ENCODE assay signal across 1 cellular context in the genomic region with DNA sequence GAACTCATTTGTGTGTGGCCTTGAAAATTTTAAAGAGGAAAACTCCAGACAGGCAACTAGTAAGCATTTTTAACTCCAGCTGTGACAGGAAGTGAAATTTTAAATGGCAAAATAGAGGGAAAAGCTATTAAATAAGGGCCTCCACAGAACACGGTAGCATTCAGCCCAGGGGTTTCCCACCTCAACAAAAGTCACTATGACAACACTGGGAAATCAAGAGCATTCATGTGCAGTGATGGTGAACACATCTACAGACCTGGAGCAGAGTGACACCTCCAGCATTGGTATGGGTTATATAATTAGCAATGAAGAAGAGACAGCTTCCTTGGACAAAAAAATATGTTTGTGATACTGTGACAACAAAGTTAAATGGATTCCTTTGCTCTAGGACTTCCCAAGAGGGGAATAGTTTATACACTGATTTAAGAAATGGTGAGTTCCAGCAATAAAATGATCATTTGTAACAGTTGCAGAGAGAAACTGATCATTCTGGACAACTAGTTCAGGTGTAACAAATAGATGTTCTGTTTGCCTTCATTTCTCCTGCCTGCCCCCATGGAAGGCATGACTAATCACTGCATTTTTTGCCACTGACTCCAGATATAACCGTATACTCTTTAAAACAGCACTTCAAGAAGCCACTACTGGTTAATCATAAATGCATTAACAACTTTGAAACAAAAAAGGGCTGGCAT.
TF ChIP-seq lines count a peak whose summit lies in the region.

No MANE protein-coding gene starts in this region.

TF ChIP-seq in HepG2, 621 proteins besides CTCF, POLR2A, EP300 and RAD21 (continued from another document):
- TF ChIP-seq, protein P1, sequence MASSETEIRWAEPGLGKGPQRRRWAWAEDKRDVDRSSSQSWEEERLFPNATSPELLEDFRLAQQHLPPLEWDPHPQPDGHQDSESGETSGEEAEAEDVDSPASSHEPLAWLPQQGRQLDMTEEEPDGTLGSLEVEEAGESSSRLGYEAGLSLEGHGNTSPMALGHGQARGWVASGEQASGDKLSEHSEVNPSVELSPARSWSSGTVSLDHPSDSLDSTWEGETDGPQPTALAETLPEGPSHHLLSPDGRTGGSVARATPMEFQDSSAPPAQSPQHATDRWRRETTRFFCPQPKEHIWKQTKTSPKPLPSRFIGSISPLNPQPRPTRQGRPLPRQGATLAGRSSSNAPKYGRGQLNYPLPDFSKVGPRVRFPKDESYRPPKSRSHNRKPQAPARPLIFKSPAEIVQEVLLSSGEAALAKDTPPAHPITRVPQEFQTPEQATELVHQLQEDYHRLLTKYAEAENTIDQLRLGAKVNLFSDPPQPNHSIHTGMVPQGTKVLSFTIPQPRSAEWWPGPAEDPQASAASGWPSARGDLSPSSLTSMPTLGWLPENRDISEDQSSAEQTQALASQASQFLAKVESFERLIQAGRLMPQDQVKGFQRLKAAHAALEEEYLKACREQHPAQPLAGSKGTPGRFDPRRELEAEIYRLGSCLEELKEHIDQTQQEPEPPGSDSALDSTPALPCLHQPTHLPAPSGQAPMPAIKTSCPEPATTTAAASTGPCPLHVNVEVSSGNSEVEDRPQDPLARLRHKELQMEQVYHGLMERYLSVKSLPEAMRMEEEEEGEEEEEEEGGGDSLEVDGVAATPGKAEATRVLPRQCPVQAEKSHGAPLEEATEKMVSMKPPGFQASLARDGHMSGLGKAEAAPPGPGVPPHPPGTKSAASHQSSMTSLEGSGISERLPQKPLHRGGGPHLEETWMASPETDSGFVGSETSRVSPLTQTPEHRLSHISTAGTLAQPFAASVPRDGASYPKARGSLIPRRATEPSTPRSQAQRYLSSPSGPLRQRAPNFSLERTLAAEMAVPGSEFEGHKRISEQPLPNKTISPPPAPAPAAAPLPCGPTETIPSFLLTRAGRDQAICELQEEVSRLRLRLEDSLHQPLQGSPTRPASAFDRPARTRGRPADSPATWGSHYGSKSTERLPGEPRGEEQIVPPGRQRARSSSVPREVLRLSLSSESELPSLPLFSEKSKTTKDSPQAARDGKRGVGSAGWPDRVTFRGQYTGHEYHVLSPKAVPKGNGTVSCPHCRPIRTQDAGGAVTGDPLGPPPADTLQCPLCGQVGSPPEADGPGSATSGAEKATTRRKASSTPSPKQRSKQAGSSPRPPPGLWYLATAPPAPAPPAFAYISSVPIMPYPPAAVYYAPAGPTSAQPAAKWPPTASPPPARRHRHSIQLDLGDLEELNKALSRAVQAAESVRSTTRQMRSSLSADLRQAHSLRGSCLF (CRISPR knock-in tag; IDR thresholded peaks at IDR 0.05; ENCODE audit: borderline replicate concordance), result no peak
